8 cellular contexts compared by ENCODE assay signal in genomic region chrX:136497556-136498048, GRCh38. TPM values are rescaled to one million over a fixed set of nuclear protein-coding genes. Genes with fewer than 3 reads are reported as not detected.
DNase-seq lines count a peak whose midpoint lies in the region; ATAC-seq and TF ChIP-seq lines count a peak whose summit lies in the region.

Gene HTATSF1, plus strand, starts transcription at chrX:136497592. Its CDS starts 93 bp downstream, at chrX:136497685.

- peak within 1 kb of the TSS; percentile 91 to 99 (median 98) for H3K27ac Mint-ChIP-seq in naive thymus-derived CD8-positive, alpha-beta T cell

- H3K4me3 ChIP-seq in epithelial cell of proximal tubule (ENCODE audit: low read depth, low read length), result peak within 1 kb of the TSS; percentile 76

- no peaks in the 10 kb centered on the region for H3K9me3 Mint-ChIP-seq in naive thymus-derived CD8-positive, alpha-beta T cell

- ATAC-seq in HG02852 (IDR thresholded peaks at IDR 0.05; ENCODE audit: unreplicated experiment), result peak; percentile 7
- ATAC-seq in naive thymus-derived CD8-positive, alpha-beta T cell, result peak in 1 of 2 donors; percentile 6

- peaks cover 4 to 20% (median 14%) of the 10 kb centered on the region in 4 donors for H3K4me1 Mint-ChIP-seq in naive thymus-derived CD8-positive, alpha-beta T cell

- peak; percentile 70 for DNase-seq in NCI-H2107 treated with DMSO at 0.1 percent for 48 hours (lab: John Stamatoyannopoulos, UW; ENCODE audit: unreplicated experiment)
- no peak for DNase-seq in NCI-H2107 (lab: John Stamatoyannopoulos, UW)
- peak; percentile 1 for DNase-seq in SK-N-DZ (ENCODE audit: low spot score)
- no peak for DNase-seq in epithelial cell of proximal tubule (ENCODE audit: low read depth)
- peak in 1 of 10 donors; percentile 3 for DNase-seq in naive thymus-derived CD8-positive, alpha-beta T cell
- DNase-seq in T-helper 9 cell, result no peak
- DNase-seq in activated CD4-positive, alpha-beta T cell treated with anti-CD3 and anti-CD28 coated beads for 1 hour, result no peak

- H3K27me3 Mint-ChIP-seq in naive thymus-derived CD8-positive, alpha-beta T cell, result no peaks in the 10 kb centered on the region

- peak within 1 kb of the TSS; percentile 85 to 96 (median 91) for H3K4me3 Mint-ChIP-seq in naive thymus-derived CD8-positive, alpha-beta T cell

- peaks cover 0 to 28% (median 0%) of the 10 kb centered on the region in 3 donors for H3K36me3 Mint-ChIP-seq in naive thymus-derived CD8-positive, alpha-beta T cell

- POLR2A ChIA-PET in naive thymus-derived CD8-positive, alpha-beta T cell (lab: Charles Lee), result interaction anchor here (0.7 to 1.5 kb wide), 9 partner anchors 12 to 699 kb away, joined by 3 to 6 read pairs (median 3); partner anchors contain the start of genes RBMX and SLC9A6

- no peak for TF ChIP-seq CTCF in epithelial cell of proximal tubule (conservative IDR thresholded peaks at IDR 0.05; ENCODE audit: low read depth, low read length)

RNA-seq across cellular contexts. Expression of gene HTATSF1, which starts in this region (rescaled TPM):
- polyA plus RNA-seq in SK-N-DZ (2014; cell fraction: cytosol; rRNA removed), result 114 and 120 TPM in 2 replicates
- polyA plus RNA-seq in SK-N-DZ (2014; cell fraction: nucleus; rRNA removed), result 56.4 and 61.9 TPM in 2 replicates
- total RNA-seq in epithelial cell of proximal tubule, result 37.0 and 48.1 TPM in 2 replicates
- 10 to 100 TPM; 29.8 to 30.1 TPM for total RNA-seq in naive thymus-derived CD8-positive, alpha-beta T cell
- polyA plus RNA-seq in naive thymus-derived CD8-positive, alpha-beta T cell, result 10 to 100 TPM; 40.0 to 67.9 (median 63.8) TPM

Comparison
In these comparisons a context has a peak if more than half of its experiments do, and no peak if none do; other contexts are left out.
1. DNase-seq: peak in NCI-H2107 treated with DMSO at 0.1 percent for 48 hours (single experiment) and SK-N-DZ (single experiment); none in NCI-H2107 (single experiment), epithelial cell of proximal tubule (single experiment), T-helper 9 cell (single experiment) and activated CD4-positive, alpha-beta T cell treated with anti-CD3 and anti-CD28 coated beads for 1 hour (single experiment).